ENCODE assay signal across 1 cellular context in the genomic region with DNA sequence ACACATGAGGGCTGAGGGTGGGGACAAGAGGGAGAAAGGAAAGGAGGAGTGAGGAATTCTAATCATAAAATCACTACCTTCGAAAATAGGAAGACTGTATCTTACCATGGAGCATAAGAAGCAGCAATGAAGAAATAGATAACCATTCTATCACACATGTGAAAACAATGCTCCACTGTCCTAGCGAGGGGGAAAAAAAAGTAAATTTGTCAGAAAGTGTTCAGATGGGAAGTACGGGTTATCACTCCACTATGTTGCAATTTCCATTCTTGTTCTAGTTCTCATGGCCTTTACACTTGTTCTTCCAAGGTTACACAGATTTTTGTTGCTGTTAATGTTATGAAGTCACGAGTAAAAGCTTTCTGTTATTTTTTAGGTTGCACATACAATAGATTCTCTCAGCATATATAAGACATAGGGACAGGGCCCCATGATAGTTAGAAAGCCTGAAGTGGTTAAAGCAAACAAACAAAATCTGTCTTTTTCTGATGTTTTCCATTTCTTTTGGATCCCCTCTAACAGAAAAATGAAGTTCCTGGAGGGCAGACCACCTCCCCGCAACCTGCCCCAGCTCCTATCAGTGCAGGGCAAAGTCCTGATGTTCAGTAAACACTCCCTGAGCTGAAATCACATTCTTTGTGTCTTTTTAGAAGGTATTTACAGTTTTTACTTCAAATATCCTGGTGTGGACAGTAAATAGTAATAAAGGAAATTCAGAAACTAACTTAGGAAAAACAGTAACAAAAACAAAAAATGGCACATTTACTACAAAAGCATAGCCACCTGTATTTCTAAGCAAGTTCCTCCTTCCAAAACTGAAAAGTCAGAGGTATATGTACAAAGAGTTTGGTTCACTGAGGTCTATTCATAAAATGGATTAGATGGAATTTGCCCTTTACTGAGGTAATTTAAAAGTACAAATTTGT.
TF ChIP-seq lines count a peak whose summit lies in the region.

No MANE protein-coding gene starts in this region.

TF ChIP-seq in HepG2, 621 proteins besides CTCF, POLR2A, EP300 and RAD21 (continued from another document and continues in another):
- TF ChIP-seq, protein P1, sequence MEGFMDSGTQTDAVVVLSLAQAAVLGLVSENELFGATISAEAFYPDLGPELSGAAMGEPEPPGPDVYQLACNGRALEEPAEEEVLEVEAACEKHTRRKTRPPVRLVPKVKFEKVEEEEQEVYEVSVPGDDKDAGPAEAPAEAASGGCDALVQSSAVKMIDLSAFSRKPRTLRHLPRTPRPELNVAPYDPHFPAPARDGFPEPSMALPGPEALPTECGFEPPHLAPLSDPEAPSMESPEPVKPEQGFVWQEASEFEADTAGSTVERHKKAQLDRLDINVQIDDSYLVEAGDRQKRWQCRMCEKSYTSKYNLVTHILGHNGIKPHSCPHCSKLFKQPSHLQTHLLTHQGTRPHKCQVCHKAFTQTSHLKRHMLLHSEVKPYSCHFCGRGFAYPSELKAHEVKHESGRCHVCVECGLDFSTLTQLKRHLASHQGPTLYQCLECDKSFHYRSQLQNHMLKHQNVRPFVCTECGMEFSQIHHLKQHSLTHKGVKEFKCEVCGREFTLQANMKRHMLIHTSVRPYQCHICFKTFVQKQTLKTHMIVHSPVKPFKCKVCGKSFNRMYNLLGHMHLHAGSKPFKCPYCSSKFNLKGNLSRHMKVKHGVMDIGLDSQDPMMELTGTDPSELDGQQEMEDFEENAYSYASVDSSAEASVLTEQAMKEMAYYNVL (CRISPR knock-in tag; IDR thresholded peaks at IDR 0.05; ENCODE audit: borderline replicate concordance): peak; percentile 97
- TF ChIP-seq ZNF207 (IDR thresholded peaks at IDR 0.05; ENCODE audit: borderline replicate concordance): 0 out of 2 replicates have a peak, but pooled peaks have one; percentile 54
- peak; percentile 39; the same call in 1 of the 2 replicates for TF ChIP-seq GABPB1 (CRISPR knock-in tag; IDR thresholded peaks at IDR 0.05)
- TF ChIP-seq ATF1 (CRISPR knock-in tag; IDR thresholded peaks at IDR 0.05): peak; percentile 72; the same call in 1 of the 2 replicates
- TF ChIP-seq, protein P2, sequence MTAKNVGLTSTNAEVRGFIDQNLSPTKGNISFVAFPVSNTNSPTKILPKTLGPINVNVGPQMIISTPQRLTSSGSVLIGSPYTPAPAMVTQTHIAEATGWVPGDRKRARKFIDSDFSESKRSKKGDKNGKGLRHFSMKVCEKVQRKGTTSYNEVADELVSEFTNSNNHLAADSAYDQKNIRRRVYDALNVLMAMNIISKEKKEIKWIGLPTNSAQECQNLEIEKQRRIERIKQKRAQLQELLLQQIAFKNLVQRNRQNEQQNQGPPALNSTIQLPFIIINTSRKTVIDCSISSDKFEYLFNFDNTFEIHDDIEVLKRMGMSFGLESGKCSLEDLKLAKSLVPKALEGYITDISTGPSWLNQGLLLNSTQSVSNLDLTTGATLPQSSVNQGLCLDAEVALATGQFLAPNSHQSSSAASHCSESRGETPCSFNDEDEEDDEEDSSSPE (CRISPR knock-in tag; IDR thresholded peaks at IDR 0.05): peak; percentile 31; the same call in 1 of the 2 replicates
- TF ChIP-seq MEIS2 (CRISPR knock-in tag; IDR thresholded peaks at IDR 0.05): peak; percentile 57; the same call in 1 of the 2 replicates
- TF ChIP-seq, protein P3, sequence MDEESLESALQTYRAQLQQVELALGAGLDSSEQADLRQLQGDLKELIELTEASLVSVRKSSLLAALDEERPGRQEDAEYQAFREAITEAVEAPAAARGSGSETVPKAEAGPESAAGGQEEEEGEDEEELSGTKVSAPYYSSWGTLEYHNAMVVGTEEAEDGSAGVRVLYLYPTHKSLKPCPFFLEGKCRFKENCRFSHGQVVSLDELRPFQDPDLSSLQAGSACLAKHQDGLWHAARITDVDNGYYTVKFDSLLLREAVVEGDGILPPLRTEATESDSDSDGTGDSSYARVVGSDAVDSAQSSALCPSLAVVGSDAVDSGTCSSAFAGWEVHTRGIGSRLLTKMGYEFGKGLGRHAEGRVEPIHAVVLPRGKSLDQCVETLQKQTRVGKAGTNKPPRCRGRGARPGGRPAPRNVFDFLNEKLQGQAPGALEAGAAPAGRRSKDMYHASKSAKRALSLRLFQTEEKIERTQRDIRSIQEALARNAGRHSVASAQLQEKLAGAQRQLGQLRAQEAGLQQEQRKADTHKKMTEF (CRISPR knock-in tag; IDR thresholded peaks at IDR 0.05): peak; percentile 91
- peak; percentile 72; the same call in 1 of the 2 replicates for TF ChIP-seq MEIS1 (CRISPR knock-in tag; IDR thresholded peaks at IDR 0.05; ENCODE audit: borderline replicate concordance)
- TF ChIP-seq ZNF746 (CRISPR knock-in tag; IDR thresholded peaks at IDR 0.05): peak; percentile 77; the same call in 1 of the 2 replicates
- peak; percentile 61; the same call in 1 of the 2 replicates for TF ChIP-seq KMT2B (CRISPR knock-in tag; IDR thresholded peaks at IDR 0.05)
- TF ChIP-seq, protein P4, sequence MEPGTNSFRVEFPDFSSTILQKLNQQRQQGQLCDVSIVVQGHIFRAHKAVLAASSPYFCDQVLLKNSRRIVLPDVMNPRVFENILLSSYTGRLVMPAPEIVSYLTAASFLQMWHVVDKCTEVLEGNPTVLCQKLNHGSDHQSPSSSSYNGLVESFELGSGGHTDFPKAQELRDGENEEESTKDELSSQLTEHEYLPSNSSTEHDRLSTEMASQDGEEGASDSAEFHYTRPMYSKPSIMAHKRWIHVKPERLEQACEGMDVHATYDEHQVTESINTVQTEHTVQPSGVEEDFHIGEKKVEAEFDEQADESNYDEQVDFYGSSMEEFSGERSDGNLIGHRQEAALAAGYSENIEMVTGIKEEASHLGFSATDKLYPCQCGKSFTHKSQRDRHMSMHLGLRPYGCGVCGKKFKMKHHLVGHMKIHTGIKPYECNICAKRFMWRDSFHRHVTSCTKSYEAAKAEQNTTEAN (CRISPR knock-in tag; conservative IDR thresholded peaks at IDR 0.05): peak; percentile 84
- TF ChIP-seq ATF7 (IDR thresholded peaks at IDR 0.05): no peak
- TF ChIP-seq ATF7 (CRISPR knock-in tag; IDR thresholded peaks at IDR 0.05): peak; percentile 25; the same call in 1 of the 2 replicates
- TF ChIP-seq AGO2 (optimal IDR thresholded peaks at IDR 0.05; ENCODE audit: low read depth, low read length): peak; percentile 18
- no peak for TF ChIP-seq MAFK (conservative IDR thresholded peaks at IDR 0.05 in 1 of 2, IDR thresholded peaks at IDR 0.05 in 1 of 2; ENCODE audit: low read length in 2 of 2)
- TF ChIP-seq KDM6A (CRISPR knock-in tag; IDR thresholded peaks at IDR 0.05; ENCODE audit: low read depth): peak; percentile 98
- TF ChIP-seq ZNF160 (CRISPR knock-in tag; IDR thresholded peaks at IDR 0.05): peak; percentile 64; the same call in 1 of the 2 replicates
- TF ChIP-seq ZNF790 (CRISPR knock-in tag; IDR thresholded peaks at IDR 0.05; ENCODE audit: borderline replicate concordance): peak; percentile 31; the same call in 1 of the 2 replicates
- TF ChIP-seq, protein P5, sequence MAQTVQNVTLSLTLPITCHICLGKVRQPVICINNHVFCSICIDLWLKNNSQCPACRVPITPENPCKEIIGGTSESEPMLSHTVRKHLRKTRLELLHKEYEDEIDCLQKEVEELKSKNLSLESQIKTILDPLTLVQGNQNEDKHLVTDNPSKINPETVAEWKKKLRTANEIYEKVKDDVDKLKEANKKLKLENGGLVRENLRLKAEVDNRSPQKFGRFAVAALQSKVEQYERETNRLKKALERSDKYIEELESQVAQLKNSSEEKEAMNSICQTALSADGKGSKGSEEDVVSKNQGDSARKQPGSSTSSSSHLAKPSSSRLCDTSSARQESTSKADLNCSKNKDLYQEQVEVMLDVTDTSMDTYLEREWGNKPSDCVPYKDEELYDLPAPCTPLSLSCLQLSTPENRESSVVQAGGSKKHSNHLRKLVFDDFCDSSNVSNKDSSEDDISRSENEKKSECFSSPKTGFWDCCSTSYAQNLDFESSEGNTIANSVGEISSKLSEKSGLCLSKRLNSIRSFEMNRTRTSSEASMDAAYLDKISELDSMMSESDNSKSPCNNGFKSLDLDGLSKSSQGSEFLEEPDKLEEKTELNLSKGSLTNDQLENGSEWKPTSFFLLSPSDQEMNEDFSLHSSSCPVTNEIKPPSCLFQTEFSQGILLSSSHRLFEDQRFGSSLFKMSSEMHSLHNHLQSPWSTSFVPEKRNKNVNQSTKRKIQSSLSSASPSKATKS (CRISPR knock-in tag; IDR thresholded peaks at IDR 0.05): 0 out of 2 replicates have a peak, but pooled peaks have one; percentile 24
- TF ChIP-seq ISL2 (CRISPR knock-in tag; IDR thresholded peaks at IDR 0.05): peak; percentile 97
- TF ChIP-seq SP4 (CRISPR knock-in tag; IDR thresholded peaks at IDR 0.05): peak; percentile 46; the same call in 1 of the 2 replicates
- no peak for TF ChIP-seq ZNF674 (CRISPR knock-in tag; IDR thresholded peaks at IDR 0.05; ENCODE audit: low read depth)
- TF ChIP-seq RXRA (CRISPR knock-in tag; IDR thresholded peaks at IDR 0.05): peak; percentile 58; the same call in 1 of the 2 replicates
- peak; percentile 36; the same call in 1 of the 2 replicates for TF ChIP-seq ZMYM3 (CRISPR knock-in tag; IDR thresholded peaks at IDR 0.05)
- no peak for TF ChIP-seq MAZ (IDR thresholded peaks at IDR 0.05; ENCODE audit: borderline replicate concordance, low read depth, low read length)
- 0 out of 2 replicates have a peak, but pooled peaks have one; percentile 12 for TF ChIP-seq MAZ (CRISPR knock-in tag; IDR thresholded peaks at IDR 0.05; ENCODE audit: low read depth)
- peak; percentile 51; the same call in 1 of the 2 replicates for TF ChIP-seq NKX3-1 (CRISPR knock-in tag; IDR thresholded peaks at IDR 0.05)
- TF ChIP-seq NR2F2 (IDR thresholded peaks at IDR 0.05; ENCODE audit: borderline replicate concordance, low read depth): peak; percentile 69; the same call in 1 of the 2 replicates
- 0 out of 2 replicates have a peak, but pooled peaks have one; percentile 37 for TF ChIP-seq ZFP90 (CRISPR knock-in tag; IDR thresholded peaks at IDR 0.05; ENCODE audit: borderline replicate concordance)
- TF ChIP-seq, protein P6, sequence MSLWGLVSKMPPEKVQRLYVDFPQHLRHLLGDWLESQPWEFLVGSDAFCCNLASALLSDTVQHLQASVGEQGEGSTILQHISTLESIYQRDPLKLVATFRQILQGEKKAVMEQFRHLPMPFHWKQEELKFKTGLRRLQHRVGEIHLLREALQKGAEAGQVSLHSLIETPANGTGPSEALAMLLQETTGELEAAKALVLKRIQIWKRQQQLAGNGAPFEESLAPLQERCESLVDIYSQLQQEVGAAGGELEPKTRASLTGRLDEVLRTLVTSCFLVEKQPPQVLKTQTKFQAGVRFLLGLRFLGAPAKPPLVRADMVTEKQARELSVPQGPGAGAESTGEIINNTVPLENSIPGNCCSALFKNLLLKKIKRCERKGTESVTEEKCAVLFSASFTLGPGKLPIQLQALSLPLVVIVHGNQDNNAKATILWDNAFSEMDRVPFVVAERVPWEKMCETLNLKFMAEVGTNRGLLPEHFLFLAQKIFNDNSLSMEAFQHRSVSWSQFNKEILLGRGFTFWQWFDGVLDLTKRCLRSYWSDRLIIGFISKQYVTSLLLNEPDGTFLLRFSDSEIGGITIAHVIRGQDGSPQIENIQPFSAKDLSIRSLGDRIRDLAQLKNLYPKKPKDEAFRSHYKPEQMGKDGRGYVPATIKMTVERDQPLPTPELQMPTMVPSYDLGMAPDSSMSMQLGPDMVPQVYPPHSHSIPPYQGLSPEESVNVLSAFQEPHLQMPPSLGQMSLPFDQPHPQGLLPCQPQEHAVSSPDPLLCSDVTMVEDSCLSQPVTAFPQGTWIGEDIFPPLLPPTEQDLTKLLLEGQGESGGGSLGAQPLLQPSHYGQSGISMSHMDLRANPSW (CRISPR knock-in tag; IDR thresholded peaks at IDR 0.05; ENCODE audit: borderline replicate concordance): peak; percentile 79
- TF ChIP-seq, protein P7, sequence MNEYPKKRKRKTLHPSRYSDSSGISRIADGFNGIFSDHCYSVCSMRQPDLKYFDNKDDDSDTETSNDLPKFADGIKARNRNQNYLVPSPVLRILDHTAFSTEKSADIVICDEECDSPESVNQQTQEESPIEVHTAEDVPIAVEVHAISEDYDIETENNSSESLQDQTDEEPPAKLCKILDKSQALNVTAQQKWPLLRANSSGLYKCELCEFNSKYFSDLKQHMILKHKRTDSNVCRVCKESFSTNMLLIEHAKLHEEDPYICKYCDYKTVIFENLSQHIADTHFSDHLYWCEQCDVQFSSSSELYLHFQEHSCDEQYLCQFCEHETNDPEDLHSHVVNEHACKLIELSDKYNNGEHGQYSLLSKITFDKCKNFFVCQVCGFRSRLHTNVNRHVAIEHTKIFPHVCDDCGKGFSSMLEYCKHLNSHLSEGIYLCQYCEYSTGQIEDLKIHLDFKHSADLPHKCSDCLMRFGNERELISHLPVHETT (CRISPR knock-in tag; conservative IDR thresholded peaks at IDR 0.05): peak; percentile 9; the same call in 1 of the 2 replicates
- TF ChIP-seq, protein P8, sequence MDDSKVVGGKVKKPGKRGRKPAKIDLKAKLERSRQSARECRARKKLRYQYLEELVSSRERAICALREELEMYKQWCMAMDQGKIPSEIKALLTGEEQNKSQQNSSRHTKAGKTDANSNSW (CRISPR knock-in tag; IDR thresholded peaks at IDR 0.05; ENCODE audit: borderline replicate concordance): no peak
- peak; percentile 62; the same call in 1 of the 2 replicates for TF ChIP-seq KDM3A (CRISPR knock-in tag; IDR thresholded peaks at IDR 0.05; ENCODE audit: low read depth)
